10 cellular contexts compared by ENCODE assay signal in genomic region chr19:43085801-43086530, GRCh38. TPM values are rescaled to one million over a fixed set of nuclear protein-coding genes. Genes with fewer than 3 reads are reported as not detected.
"Had no signal": no experiment of that assay in that cellular context is flagged by ENCODE, and none has a peak within 500 bp of the region (broad histone marks: within the 10 kb centered on the region; RNA-seq: fewer than 3 reads in every experiment).

No MANE protein-coding gene starts in this region.

RNA-seq across cellular contexts. Expression of gene PSG2, which starts 3.5 kb away (rescaled TPM):
- total RNA-seq: activated CD4-positive, alpha-beta T cell treated with anti-CD3 and anti-CD28 coated beads, Interleukin-2, amount 10 ng/mL, durations not matched to agents 24 days and 14 days; activated CD8-positive, alpha-beta memory T cell treated with anti-CD3 and anti-CD28 coated beads for 36 hours; activated CD8-positive, alpha-beta T cell treated with anti-CD3 and anti-CD28 coated beads for 36 hours; activated naive CD8-positive, alpha-beta T cell treated with anti-CD3 and anti-CD28 coated beads for 36 hours; activated T-cell treated with anti-CD3 and anti-CD28 coated beads, Interleukin-2, amount 50 U/mL, for 72 hours; aorta; body of pancreas; breast epithelium; RPMI7951; SJCRH30 had no signal
- polyA plus RNA-seq: aorta had no signal

RNA-seq across cellular contexts. Expression of gene PSG11, which starts 59.7 kb away (rescaled TPM):
- total RNA-seq: activated CD4-positive, alpha-beta T cell treated with anti-CD3 and anti-CD28 coated beads, Interleukin-2, amount 10 ng/mL, durations not matched to agents 24 days and 14 days; activated CD8-positive, alpha-beta memory T cell treated with anti-CD3 and anti-CD28 coated beads for 36 hours; activated CD8-positive, alpha-beta T cell treated with anti-CD3 and anti-CD28 coated beads for 36 hours; activated naive CD8-positive, alpha-beta T cell treated with anti-CD3 and anti-CD28 coated beads for 36 hours; activated T-cell treated with anti-CD3 and anti-CD28 coated beads, Interleukin-2, amount 50 U/mL, for 72 hours; aorta; body of pancreas; breast epithelium; RPMI7951; SJCRH30 had no signal
- polyA plus RNA-seq: aorta had no signal
